Comparison of ENCODE assay signal across 14 cellular contexts in genomic region chrX:28847423-28847822, GRCh38.
DNase-seq lines count a peak whose midpoint lies in the region; ATAC-seq, FAIRE-seq and TF ChIP-seq lines count a peak whose summit lies in the region.
"Had no signal": no experiment of that assay in that cellular context is flagged by ENCODE, and none has a peak within 500 bp of the region (broad histone marks: within the 10 kb centered on the region; RNA-seq: fewer than 3 reads in every experiment).

No MANE protein-coding gene starts in this region.

- no peaks in the 10 kb centered on the region for H3K9me3 Mint-ChIP-seq in MCF 10A (ENCODE audit: unreplicated experiment)
- peaks cover 5% of the 10 kb centered on the region for H3K9me3 Mint-ChIP-seq in stimulated activated memory B cell treated with anti-CD40 and anti-IgM and Interleukin-4, amounts not matched to agents 10 μg/mL and 1 μg/mL and 100 μg/mL, for 72 hours

- TF ChIP-seq POLR2A in breast epithelium (IDR thresholded peaks at IDR 0.05) = no peak

- BruUV-seq in MCF 10A (replicated peaks; lab: Mats Ljungman, UMichigan) = no TSS peak

- DNase-seq in MCF 10A (ENCODE audit: unreplicated experiment) = peak; percentile 76
- no peak for DNase-seq in breast epithelium (ENCODE audit: low spot score in 2 of 2)
- DNase-seq in epithelial cell of esophagus (ENCODE audit: low read depth) = peak; percentile 18
- DNase-seq in kidney = peak; percentile 28
- peak; percentile 18 for DNase-seq in urothelium cell line (ENCODE audit: low spot score)
- no peak for DNase-seq in stimulated activated CD4-positive, alpha-beta T cell treated with anti-CD3 and anti-CD28 coated beads, Interleukin-1b, Interleukin-23, amount 100 ng/mL, for 48 hours
- DNase-seq in mesenteric fat pad (ENCODE audit: low spot score) = no peak
- DNase-seq: DMS 273 treated with DMSO at 0.1 percent for 48 hours, NCI-H1694 had no signal

- no peak overlapping the region for H3K9ac ChIP-seq in kidney (ENCODE audit: low read length in 2 of 2)
- H3K9ac ChIP-seq: parathyroid adenoma had no signal

- peaks cover 8% of the 10 kb centered on the region for H3K4me1 Mint-ChIP-seq in MCF 10A (ENCODE audit: insufficient read depth, unreplicated experiment)
- no peaks in the 10 kb centered on the region for H3K4me1 Mint-ChIP-seq in stimulated activated memory B cell treated with anti-CD40 and anti-IgM and Interleukin-4, amounts not matched to agents 10 μg/mL and 1 μg/mL and 100 μg/mL, for 72 hours

- intact Hi-C loops in MCF 10A (cut with micrococcal nuclease) = no loop called here
- intact Hi-C loops in breast epithelium (cut with DNase I; ENCODE audit: low total_unique reads) = no loop called here
- intact Hi-C loops in kidney (cut with DNase I) = no loop called here

- H3K4me1 ChIP-seq in breast epithelium (no peaks in the 10 kb centered on the region), kidney (ENCODE audit: control insufficient read depth in 1 of 2, insufficient read depth in 1 of 2, low read depth in 1 of 2, low read length in 2 of 2) (no peaks in the 10 kb centered on the region)
- H3K4me1 ChIP-seq: esophagus muscularis mucosa, parathyroid adenoma had no signal

- no peak for ATAC-seq in stimulated activated memory B cell treated with anti-CD40 and anti-IgM and Interleukin-4, amounts not matched to agents 10 μg/mL and 1 μg/mL and 100 μg/mL, for 72 hours

- H3K36me3 ChIP-seq in breast epithelium = peaks cover 3% of the 10 kb centered on the region
- no peaks in the 10 kb centered on the region for H3K36me3 ChIP-seq in kidney (ENCODE audit: control insufficient read depth in 1 of 2, insufficient read depth in 2 of 2, low read length in 2 of 2)
- H3K36me3 ChIP-seq: cardiac muscle cell, esophagus muscularis mucosa had no signal

- CTCF ChIA-PET in MCF 10A (lab: Yijun Ruan, JAX) = interaction anchor here (0.6 to 1.0 kb wide), 3 partner anchors 260 to 1108 kb away, joined by 3 to 4 read pairs (median 4); no protein-coding TSS in a partner anchor

- TF ChIP-seq CTCF in MCF 10A (IDR thresholded peaks at IDR 0.05; ENCODE audit: unreplicated experiment) (no peak), breast epithelium (IDR thresholded peaks at IDR 0.05) (no peak), epithelial cell of esophagus (IDR thresholded peaks at IDR 0.05; ENCODE audit: insufficient read depth, low read depth, low read length, missing control alignments) (no peak), kidney (IDR thresholded peaks at IDR 0.05; ENCODE audit: borderline replicate concordance, extremely low read depth, insufficient read depth) (no peak)

- FAIRE-seq in kidney (lab: Jason Lieb, UNC) = no peak
- no peak for FAIRE-seq in urothelium cell line (lab: Jason Lieb, UNC)

- no peaks in the 10 kb centered on the region for H3K27me3 Mint-ChIP-seq in MCF 10A (ENCODE audit: insufficient read depth, unreplicated experiment)
- no peaks in the 10 kb centered on the region for H3K27me3 Mint-ChIP-seq in stimulated activated memory B cell treated with anti-CD40 and anti-IgM and Interleukin-4, amounts not matched to agents 10 μg/mL and 1 μg/mL and 100 μg/mL, for 72 hours

- H3K27ac Mint-ChIP-seq in MCF 10A (ENCODE audit: low read depth, unreplicated experiment) = peak overlapping the region; percentile 21
- no peak overlapping the region for H3K27ac Mint-ChIP-seq in stimulated activated memory B cell treated with anti-CD40 and anti-IgM and Interleukin-4, amounts not matched to agents 10 μg/mL and 1 μg/mL and 100 μg/mL, for 72 hours

- no peak overlapping the region for H3K27ac ChIP-seq in breast epithelium
- no peak overlapping the region for H3K27ac ChIP-seq in kidney (ENCODE audit: low read depth in 2 of 2, low read length in 2 of 2)
- H3K27ac ChIP-seq: 22Rv1, cardiac muscle cell, esophagus muscularis mucosa, parathyroid adenoma had no signal

- H3K4me3 ChIP-seq in breast epithelium = no peak overlapping the region
- H3K4me3 ChIP-seq in epithelial cell of esophagus (ENCODE audit: low read length) = no peak overlapping the region
- H3K4me3 ChIP-seq in kidney (ENCODE audit: low read length in 2 of 2) = no peak overlapping the region
- H3K4me3 ChIP-seq: cardiac muscle cell, esophagus muscularis mucosa had no signal

- H3K36me3 Mint-ChIP-seq in MCF 10A (ENCODE audit: insufficient read depth, unreplicated experiment) = no peaks in the 10 kb centered on the region
- H3K36me3 Mint-ChIP-seq in stimulated activated memory B cell treated with anti-CD40 and anti-IgM and Interleukin-4, amounts not matched to agents 10 μg/mL and 1 μg/mL and 100 μg/mL, for 72 hours = no peaks in the 10 kb centered on the region

- peaks cover 0 to 14% of the 10 kb centered on the region in 2 donors for H3K27me3 ChIP-seq in breast epithelium
- H3K27me3 ChIP-seq: cardiac muscle cell, esophagus muscularis mucosa had no signal

- POLR2A ChIA-PET in MCF 10A (lab: Yijun Ruan, JAX) = interaction anchor here (0.6 kb wide), 1 partner anchor 1353 kb away, joined by 3 read pairs; no protein-coding TSS in a partner anchor

- H3K9me3 ChIP-seq in breast epithelium (no peaks in the 10 kb centered on the region), kidney (ENCODE audit: control insufficient read depth in 1 of 2, low read length in 2 of 2) (no peaks in the 10 kb centered on the region)
- H3K9me3 ChIP-seq: esophagus muscularis mucosa had no signal

- no peak overlapping the region for H3K4me3 Mint-ChIP-seq in MCF 10A (ENCODE audit: unreplicated experiment)
- H3K4me3 Mint-ChIP-seq in stimulated activated memory B cell treated with anti-CD40 and anti-IgM and Interleukin-4, amounts not matched to agents 10 μg/mL and 1 μg/mL and 100 μg/mL, for 72 hours = no peak overlapping the region

Comparison
In these comparisons a context has a peak if more than half of its experiments do, and no peak if none do; other contexts are left out.
1. DNase-seq: peak in MCF 10A (single experiment), epithelial cell of esophagus (single experiment), kidney (single experiment) and urothelium cell line (single experiment); none in breast epithelium (0 of 2), stimulated activated CD4-positive, alpha-beta T cell treated with anti-CD3 and anti-CD28 coated beads, Interleukin-1b, Interleukin-23, amount 100 ng/mL, for 48 hours (single experiment) and mesenteric fat pad (single experiment).